ENCODE assay signal across 1 cellular context in the genomic region with DNA sequence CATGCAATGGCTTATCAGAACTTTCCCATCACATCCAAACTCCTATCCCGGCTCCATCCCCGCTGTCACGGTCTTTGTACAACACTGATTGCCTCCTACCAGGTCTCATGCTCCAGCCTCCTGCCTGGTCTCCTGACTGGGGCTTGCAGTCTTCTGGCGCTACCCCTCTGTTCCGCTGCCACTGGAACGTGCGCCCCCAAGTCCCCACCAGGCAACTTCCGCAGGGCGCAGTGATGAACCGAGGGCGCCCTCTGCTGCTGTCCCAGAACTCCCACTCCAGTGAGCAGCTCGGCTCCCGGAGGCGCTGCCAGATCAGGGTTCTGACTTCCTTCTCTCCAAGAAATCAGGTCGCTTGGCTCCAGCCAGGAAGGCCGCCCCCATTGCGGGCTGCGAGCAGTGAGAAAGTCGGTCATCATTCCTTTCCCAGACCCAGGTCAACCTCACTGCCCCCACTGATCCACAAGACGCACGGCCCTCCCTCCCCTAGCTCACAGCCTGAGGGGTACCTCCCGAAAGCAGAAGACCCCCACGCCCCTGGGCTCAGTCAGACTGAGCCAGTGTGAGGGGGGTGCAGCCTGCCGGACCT.
A peak's percentile ranks its signal among the peaks of the same experiment; 100 is the strongest.
TF ChIP-seq lines count a peak whose summit lies in the region.

No MANE protein-coding gene starts in this region.

TF ChIP-seq in SK-N-SH, 30 proteins besides CTCF, POLR2A, EP300 and RAD21:
- no peak for TF ChIP-seq JUND (IDR thresholded peaks at IDR 0.05)
- peak; percentile 13; the same call in 1 of the 2 replicates for TF ChIP-seq GATA2 (CRISPR knock-in tag; IDR thresholded peaks at IDR 0.05)
- no peak for TF ChIP-seq FOXJ3 (CRISPR knock-in tag; IDR thresholded peaks at IDR 0.05)
- no peak for TF ChIP-seq RXRA (IDR thresholded peaks at IDR 0.05; ENCODE audit: borderline replicate concordance, low read depth)
- 0 out of 2 replicates have a peak, but pooled peaks have one; percentile 20 for TF ChIP-seq ELF1 (IDR thresholded peaks at IDR 0.05)
- TF ChIP-seq, protein P1, sequence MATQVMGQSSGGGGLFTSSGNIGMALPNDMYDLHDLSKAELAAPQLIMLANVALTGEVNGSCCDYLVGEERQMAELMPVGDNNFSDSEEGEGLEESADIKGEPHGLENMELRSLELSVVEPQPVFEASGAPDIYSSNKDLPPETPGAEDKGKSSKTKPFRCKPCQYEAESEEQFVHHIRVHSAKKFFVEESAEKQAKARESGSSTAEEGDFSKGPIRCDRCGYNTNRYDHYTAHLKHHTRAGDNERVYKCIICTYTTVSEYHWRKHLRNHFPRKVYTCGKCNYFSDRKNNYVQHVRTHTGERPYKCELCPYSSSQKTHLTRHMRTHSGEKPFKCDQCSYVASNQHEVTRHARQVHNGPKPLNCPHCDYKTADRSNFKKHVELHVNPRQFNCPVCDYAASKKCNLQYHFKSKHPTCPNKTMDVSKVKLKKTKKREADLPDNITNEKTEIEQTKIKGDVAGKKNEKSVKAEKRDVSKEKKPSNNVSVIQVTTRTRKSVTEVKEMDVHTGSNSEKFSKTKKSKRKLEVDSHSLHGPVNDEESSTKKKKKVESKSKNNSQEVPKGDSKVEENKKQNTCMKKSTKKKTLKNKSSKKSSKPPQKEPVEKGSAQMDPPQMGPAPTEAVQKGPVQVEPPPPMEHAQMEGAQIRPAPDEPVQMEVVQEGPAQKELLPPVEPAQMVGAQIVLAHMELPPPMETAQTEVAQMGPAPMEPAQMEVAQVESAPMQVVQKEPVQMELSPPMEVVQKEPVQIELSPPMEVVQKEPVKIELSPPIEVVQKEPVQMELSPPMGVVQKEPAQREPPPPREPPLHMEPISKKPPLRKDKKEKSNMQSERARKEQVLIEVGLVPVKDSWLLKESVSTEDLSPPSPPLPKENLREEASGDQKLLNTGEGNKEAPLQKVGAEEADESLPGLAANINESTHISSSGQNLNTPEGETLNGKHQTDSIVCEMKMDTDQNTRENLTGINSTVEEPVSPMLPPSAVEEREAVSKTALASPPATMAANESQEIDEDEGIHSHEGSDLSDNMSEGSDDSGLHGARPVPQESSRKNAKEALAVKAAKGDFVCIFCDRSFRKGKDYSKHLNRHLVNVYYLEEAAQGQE (IDR thresholded peaks at IDR 0.05; ENCODE audit: low read depth, low read length) = no peak
- TF ChIP-seq SMC3 (IDR thresholded peaks at IDR 0.05; ENCODE audit: low read depth, low read length) = peak; percentile 98
- no peak for TF ChIP-seq NFIC (IDR thresholded peaks at IDR 0.05; ENCODE audit: borderline replicate concordance)
